Comparison of ENCODE assay signal across 10 cellular contexts in genomic region chr6:148272084-148272483, GRCh38.
DNase-seq lines count a peak whose midpoint lies in the region; TF ChIP-seq lines count a peak whose summit lies in the region.
"Had no signal": no experiment of that assay in that cellular context is flagged by ENCODE, and none has a peak within 500 bp of the region (broad histone marks: within the 10 kb centered on the region; RNA-seq: fewer than 3 reads in every experiment).

No MANE protein-coding gene starts in this region.

- CTCF ChIA-PET in A673 (lab: Charles Lee), result no interaction called here

- H3K4me3 ChIP-seq in A673 (ENCODE audit: low read depth, low read length, poor library complexity, severe bottlenecking) (no peak overlapping the region), H7 (ENCODE audit: insufficient read depth, low read depth, low read length) (no peak overlapping the region)

- no peaks in the 10 kb centered on the region for H3K4me1 ChIP-seq in A673 (ENCODE audit: insufficient read depth, low read length, poor library complexity, severe bottlenecking)

- intact Hi-C loops in A673 (cut with micrococcal nuclease; ENCODE audit: unreplicated experiment), result no loop called here

- H3K27ac ChIP-seq in A673 (ENCODE audit: low read depth, low read length, poor library complexity, severe bottlenecking) (no peak overlapping the region), cingulate gyrus (ENCODE audit: low read depth, low read length) (peak overlapping the region; percentile 7)

- TF ChIP-seq CTCF in A673 (conservative IDR thresholded peaks at IDR 0.05; ENCODE audit: low read depth, low read length) (no peak), GM10266 (IDR thresholded peaks at IDR 0.05; ENCODE audit: control insufficient read depth, insufficient read depth, low read depth, missing control alignments) (no peak)

- H3K36me3 ChIP-seq in A673 (ENCODE audit: insufficient read depth, low read length, poor library complexity, severe bottlenecking) (no peaks in the 10 kb centered on the region), H7 (replicated peaks; ENCODE audit: control insufficient read depth, insufficient read depth, low read length) (no peaks in the 10 kb centered on the region)

- BruUV-seq in A673 (replicated peaks; lab: Mats Ljungman, UMichigan), result no TSS peak

- POLR2A ChIA-PET in A673 (lab: Charles Lee; ENCODE audit: low non-redundant PET), result interaction anchor here (0.6 kb wide), 1 partner anchor 32 kb away, joined by 3 read pairs; no protein-coding TSS in a partner anchor

- no peaks in the 10 kb centered on the region for H3K9me3 ChIP-seq in A673 (ENCODE audit: low read depth, low read length, poor library complexity, severe bottlenecking)

- H3K27me3 ChIP-seq in A673 (replicated peaks; ENCODE audit: insufficient read depth, low read depth, low read length, poor library complexity) (no peaks in the 10 kb centered on the region), H7 (ENCODE audit: control insufficient read depth, insufficient read depth, low read length) (no peaks in the 10 kb centered on the region)

- DNase-seq in A673 (ENCODE audit: low spot score), result peak; percentile 75
- peak; percentile 45 for DNase-seq in M059J (ENCODE audit: low read depth)
- DNase-seq in kidney tubule cell (ENCODE audit: low spot score), result peak; percentile 19
- DNase-seq in GM10266 (ENCODE audit: extremely low spot score), result no peak
- no peak for DNase-seq in pons (ENCODE audit: low spot score)
- no peak for DNase-seq in hippocampal formation (lab: John Stamatoyannopoulos, UW)
- DNase-seq in H7, result no peak
- DNase-seq: NCI-H146; stimulated activated naive CD4-positive, alpha-beta T cell had no signal

Comparison
In these comparisons a context has a peak if more than half of its experiments do, and no peak if none do; other contexts are left out.
1. DNase-seq: peak in A673 (single experiment), M059J (single experiment) and kidney tubule cell (single experiment); none in GM10266 (single experiment), pons (single experiment), hippocampal formation (0 of 2) and H7 (single experiment).